1 cellular context compared by ENCODE assay signal in genomic region chr1:39657923-39658485, GRCh38.
TF ChIP-seq lines count a peak whose summit lies in the region.

No MANE protein-coding gene starts in this region.

TF ChIP-seq in K562, 482 proteins besides CTCF, POLR2A, EP300 and RAD21 (continues in another document):
- peak in 1 of 2 experiments; percentile 13; a peak in 1 of 4 replicates for TF ChIP-seq ZMIZ1 (IDR thresholded peaks at IDR 0.05; ENCODE audit: low read depth in 2 of 2, low read length in 2 of 2)
- no peak for TF ChIP-seq BRD9 (IDR thresholded peaks at IDR 0.05; ENCODE audit: low read depth, partially characterized antibody)
- no peak for TF ChIP-seq MCM2 (IDR thresholded peaks at IDR 0.05; ENCODE audit: low read depth)
- no peak for TF ChIP-seq EP400 (IDR thresholded peaks at IDR 0.05)
- no peak for TF ChIP-seq HIVEP1 (CRISPR knock-in tag; IDR thresholded peaks at IDR 0.05)
- no peak for TF ChIP-seq ZNF311 (CRISPR knock-in tag; IDR thresholded peaks at IDR 0.05)
- TF ChIP-seq, protein P1, sequence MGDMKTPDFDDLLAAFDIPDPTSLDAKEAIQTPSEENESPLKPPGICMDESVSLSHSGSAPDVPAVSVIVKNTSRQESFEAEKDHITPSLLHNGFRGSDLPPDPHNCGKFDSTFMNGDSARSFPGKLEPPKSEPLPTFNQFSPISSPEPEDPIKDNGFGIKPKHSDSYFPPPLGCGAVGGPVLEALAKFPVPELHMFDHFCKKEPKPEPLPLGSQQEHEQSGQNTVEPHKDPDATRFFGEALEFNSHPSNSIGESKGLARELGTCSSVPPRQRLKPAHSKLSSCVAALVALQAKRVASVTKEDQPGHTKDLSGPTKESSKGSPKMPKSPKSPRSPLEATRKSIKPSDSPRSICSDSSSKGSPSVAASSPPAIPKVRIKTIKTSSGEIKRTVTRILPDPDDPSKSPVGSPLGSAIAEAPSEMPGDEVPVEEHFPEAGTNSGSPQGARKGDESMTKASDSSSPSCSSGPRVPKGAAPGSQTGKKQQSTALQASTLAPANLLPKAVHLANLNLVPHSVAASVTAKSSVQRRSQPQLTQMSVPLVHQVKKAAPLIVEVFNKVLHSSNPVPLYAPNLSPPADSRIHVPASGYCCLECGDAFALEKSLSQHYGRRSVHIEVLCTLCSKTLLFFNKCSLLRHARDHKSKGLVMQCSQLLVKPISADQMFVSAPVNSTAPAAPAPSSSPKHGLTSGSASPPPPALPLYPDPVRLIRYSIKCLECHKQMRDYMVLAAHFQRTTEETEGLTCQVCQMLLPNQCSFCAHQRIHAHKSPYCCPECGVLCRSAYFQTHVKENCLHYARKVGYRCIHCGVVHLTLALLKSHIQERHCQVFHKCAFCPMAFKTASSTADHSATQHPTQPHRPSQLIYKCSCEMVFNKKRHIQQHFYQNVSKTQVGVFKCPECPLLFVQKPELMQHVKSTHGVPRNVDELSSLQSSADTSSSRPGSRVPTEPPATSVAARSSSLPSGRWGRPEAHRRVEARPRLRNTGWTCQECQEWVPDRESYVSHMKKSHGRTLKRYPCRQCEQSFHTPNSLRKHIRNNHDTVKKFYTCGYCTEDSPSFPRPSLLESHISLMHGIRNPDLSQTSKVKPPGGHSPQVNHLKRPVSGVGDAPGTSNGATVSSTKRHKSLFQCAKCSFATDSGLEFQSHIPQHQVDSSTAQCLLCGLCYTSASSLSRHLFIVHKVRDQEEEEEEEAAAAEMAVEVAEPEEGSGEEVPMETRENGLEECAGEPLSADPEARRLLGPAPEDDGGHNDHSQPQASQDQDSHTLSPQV (IDR thresholded peaks at IDR 0.05) = no peak
- no peak for TF ChIP-seq CLOCK (CRISPR knock-in tag; IDR thresholded peaks at IDR 0.05; ENCODE audit: borderline replicate concordance)
- no peak for TF ChIP-seq ZBTB8A (IDR thresholded peaks at IDR 0.05; ENCODE audit: partially characterized antibody)
- TF ChIP-seq RBM22 (IDR thresholded peaks at IDR 0.05; ENCODE audit: low read depth, low read length, poor library complexity, severe bottlenecking) = no peak
- no peak for TF ChIP-seq POLR2AphosphoS5 (IDR thresholded peaks at IDR 0.05; ENCODE audit: control insufficient read depth, insufficient read depth, low read depth, low read length)
- TF ChIP-seq TOE1 (IDR thresholded peaks at IDR 0.05; ENCODE audit: borderline replicate concordance) = 0 out of 2 replicates have a peak, but pooled peaks have one; percentile 51
- TF ChIP-seq TOE1 (CRISPR knock-in tag; IDR thresholded peaks at IDR 0.05; ENCODE audit: borderline replicate concordance, low read depth) = no peak
- 0 out of 2 replicates have a peak, but pooled peaks have one; percentile 30 for TF ChIP-seq ZNF395 (CRISPR knock-in tag; IDR thresholded peaks at IDR 0.05)
- TF ChIP-seq ZNF239 (CRISPR knock-in tag; IDR thresholded peaks at IDR 0.05) = no peak
- peak; percentile 61; the same call in 1 of the 2 replicates for TF ChIP-seq ELF4 (CRISPR knock-in tag; IDR thresholded peaks at IDR 0.05)
- no peak for TF ChIP-seq KDM2B (CRISPR knock-in tag; IDR thresholded peaks at IDR 0.05)
- no peak for TF ChIP-seq ZNF764 (CRISPR knock-in tag; IDR thresholded peaks at IDR 0.05; ENCODE audit: low read depth)
- TF ChIP-seq HDAC6 (IDR thresholded peaks at IDR 0.05; ENCODE audit: low read depth, low read length) = no peak
- no peak for TF ChIP-seq ZNF780A (CRISPR knock-in tag; IDR thresholded peaks at IDR 0.05)
- TF ChIP-seq SMARCE1 (IDR thresholded peaks at IDR 0.05) = no peak
- no peak for TF ChIP-seq HDAC1 (IDR thresholded peaks at IDR 0.05)
- no peak for TF ChIP-seq ZZZ3 (IDR thresholded peaks at IDR 0.05)
- TF ChIP-seq THAP12 (CRISPR knock-in tag; IDR thresholded peaks at IDR 0.05) = no peak
- TF ChIP-seq EHMT2 (IDR thresholded peaks at IDR 0.05) = peak; percentile 66; the same call in 1 of the 2 replicates
- TF ChIP-seq MTA3 (IDR thresholded peaks at IDR 0.05; ENCODE audit: borderline replicate concordance) = no peak
- TF ChIP-seq, protein P2, sequence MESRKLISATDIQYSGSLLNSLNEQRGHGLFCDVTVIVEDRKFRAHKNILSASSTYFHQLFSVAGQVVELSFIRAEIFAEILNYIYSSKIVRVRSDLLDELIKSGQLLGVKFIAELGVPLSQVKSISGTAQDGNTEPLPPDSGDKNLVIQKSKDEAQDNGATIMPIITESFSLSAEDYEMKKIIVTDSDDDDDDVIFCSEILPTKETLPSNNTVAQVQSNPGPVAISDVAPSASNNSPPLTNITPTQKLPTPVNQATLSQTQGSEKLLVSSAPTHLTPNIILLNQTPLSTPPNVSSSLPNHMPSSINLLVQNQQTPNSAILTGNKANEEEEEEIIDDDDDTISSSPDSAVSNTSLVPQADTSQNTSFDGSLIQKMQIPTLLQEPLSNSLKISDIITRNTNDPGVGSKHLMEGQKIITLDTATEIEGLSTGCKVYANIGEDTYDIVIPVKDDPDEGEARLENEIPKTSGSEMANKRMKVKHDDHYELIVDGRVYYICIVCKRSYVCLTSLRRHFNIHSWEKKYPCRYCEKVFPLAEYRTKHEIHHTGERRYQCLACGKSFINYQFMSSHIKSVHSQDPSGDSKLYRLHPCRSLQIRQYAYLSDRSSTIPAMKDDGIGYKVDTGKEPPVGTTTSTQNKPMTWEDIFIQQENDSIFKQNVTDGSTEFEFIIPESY (CRISPR knock-in tag; IDR thresholded peaks at IDR 0.05) = no peak
- TF ChIP-seq CHD4 (IDR thresholded peaks at IDR 0.05; ENCODE audit: insufficient read depth, insufficient replicate concordance, low read depth, low read length, poor library complexity, severe bottlenecking) = no peak
- no peak for TF ChIP-seq ZNF507 (tag; conservative IDR thresholded peaks at IDR 0.05)
- TF ChIP-seq KAT8 (IDR thresholded peaks at IDR 0.05; ENCODE audit: low read depth) = no peak
- TF ChIP-seq ZNF174 (CRISPR knock-in tag; IDR thresholded peaks at IDR 0.05) = no peak
- TF ChIP-seq MCM3 (IDR thresholded peaks at IDR 0.05) = no peak
- TF ChIP-seq SAP30 (IDR thresholded peaks at IDR 0.05; ENCODE audit: borderline replicate concordance, insufficient read depth, low read depth, low read length, poor library complexity, severe bottlenecking) = no peak
- TF ChIP-seq ZNF274 (IDR thresholded peaks at IDR 0.05; ENCODE audit: borderline replicate concordance, low read depth, low read length) = no peak
- TF ChIP-seq RB1 (IDR thresholded peaks at IDR 0.05; ENCODE audit: low read depth) = peak; percentile 55; the same call in 1 of the 2 replicates
- TF ChIP-seq, protein P3, sequence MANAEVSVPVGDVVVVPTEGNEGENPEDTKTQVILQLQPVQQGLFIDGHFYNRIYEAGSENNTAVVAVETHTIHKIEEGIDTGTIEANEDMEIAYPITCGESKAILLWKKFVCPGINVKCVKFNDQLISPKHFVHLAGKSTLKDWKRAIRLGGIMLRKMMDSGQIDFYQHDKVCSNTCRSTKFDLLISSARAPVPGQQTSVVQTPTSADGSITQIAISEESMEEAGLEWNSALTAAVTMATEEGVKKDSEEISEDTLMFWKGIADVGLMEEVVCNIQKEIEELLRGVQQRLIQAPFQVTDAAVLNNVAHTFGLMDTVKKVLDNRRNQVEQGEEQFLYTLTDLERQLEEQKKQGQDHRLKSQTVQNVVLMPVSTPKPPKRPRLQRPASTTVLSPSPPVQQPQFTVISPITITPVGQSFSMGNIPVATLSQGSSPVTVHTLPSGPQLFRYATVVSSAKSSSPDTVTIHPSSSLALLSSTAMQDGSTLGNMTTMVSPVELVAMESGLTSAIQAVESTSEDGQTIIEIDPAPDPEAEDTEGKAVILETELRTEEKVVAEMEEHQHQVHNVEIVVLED (CRISPR knock-in tag; IDR thresholded peaks at IDR 0.05) = no peak
- no peak for TF ChIP-seq ZNF644 (tag; IDR thresholded peaks at IDR 0.05; ENCODE audit: low read depth)
- TF ChIP-seq C11orf30 (IDR thresholded peaks at IDR 0.05; ENCODE audit: low read depth) = no peak
- no peak for TF ChIP-seq FOXM1 (IDR thresholded peaks at IDR 0.05; ENCODE audit: low read depth)
- TF ChIP-seq FOXM1 (CRISPR knock-in tag; IDR thresholded peaks at IDR 0.05; ENCODE audit: low read depth) = no peak
- TF ChIP-seq RBFOX2 (IDR thresholded peaks at IDR 0.05; ENCODE audit: low read depth, low read length) = no peak
- no peak for TF ChIP-seq CBFB (CRISPR knock-in tag; IDR thresholded peaks at IDR 0.05)
- TF ChIP-seq POLR3A (IDR thresholded peaks at IDR 0.05; ENCODE audit: borderline replicate concordance, extremely low read depth, insufficient read depth, insufficient read length) = no peak
- TF ChIP-seq PREB (CRISPR knock-in tag; IDR thresholded peaks at IDR 0.05) = peak; percentile 98; the same call in 1 of the 2 replicates
- TF ChIP-seq ZEB2 (IDR thresholded peaks at IDR 0.05) = no peak
- no peak for TF ChIP-seq TCF7 (IDR thresholded peaks at IDR 0.05; ENCODE audit: borderline replicate concordance)
